Comparison of ENCODE assay signal across 11 cellular contexts in the genomic region with DNA sequence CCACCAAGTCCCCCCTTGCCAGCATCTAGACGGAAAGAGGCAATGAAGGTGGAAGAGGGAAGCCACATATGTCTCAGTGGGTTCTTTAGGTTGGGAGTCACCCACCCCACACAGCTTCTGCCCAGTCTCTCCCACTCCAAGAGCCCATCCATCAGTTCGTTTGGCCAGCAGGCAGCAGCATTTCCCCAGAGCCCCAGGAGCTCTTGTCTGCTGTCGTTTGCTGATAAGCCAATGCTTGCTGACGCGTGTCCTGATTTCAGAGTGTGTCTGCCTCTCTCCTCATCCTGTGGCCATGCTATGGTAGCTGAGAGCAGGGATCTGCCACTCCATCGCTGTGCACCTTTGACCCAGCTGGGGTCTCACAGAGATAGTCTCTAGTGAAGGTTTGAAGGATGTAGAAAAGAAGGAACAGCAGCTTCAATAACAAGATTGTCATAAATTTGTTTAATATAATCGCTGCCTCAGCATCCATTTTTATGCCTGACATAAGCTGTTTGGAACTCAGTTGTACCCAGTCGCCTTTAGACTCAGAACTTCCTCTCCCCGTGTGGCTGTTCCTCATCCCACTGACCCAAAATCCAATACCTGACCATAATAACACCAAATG. TPM values are rescaled to one million over a fixed set of nuclear protein-coding genes. Genes with fewer than 3 reads are reported as not detected.
DNase-seq lines count a peak whose midpoint lies in the region; ATAC-seq and TF ChIP-seq lines count a peak whose summit lies in the region.
"Had no signal": no experiment of that assay in that cellular context is flagged by ENCODE, and none has a peak within 500 bp of the region (broad histone marks: within the 10 kb centered on the region; RNA-seq: fewer than 3 reads in every experiment).

No MANE protein-coding gene starts in this region.

- H3K27me3 ChIP-seq in brain microvascular endothelial cell (replicated peaks) = no peaks in the 10 kb centered on the region

- peak overlapping the region; percentile 98 for H3K27ac Mint-ChIP-seq in activated naive CD4-positive, alpha-beta T cell treated with anti-CD3 and anti-CD28 coated beads, Interleukin-2, amount 50 U/mL, for 24 hours
- peak overlapping the region; percentile 97 for H3K27ac Mint-ChIP-seq in stimulated activated naive CD8-positive, alpha-beta T cell treated with anti-CD3 and anti-CD28 coated beads, Interleukin-15, Interleukin-2, amounts not matched to agents 100 ng/mL and 50 ng/mL, for 24 hours

- H3K36me3 Mint-ChIP-seq in activated naive CD4-positive, alpha-beta T cell treated with anti-CD3 and anti-CD28 coated beads, Interleukin-2, amount 50 U/mL, for 24 hours = peaks cover 6% of the 10 kb centered on the region
- peaks cover 3% of the 10 kb centered on the region for H3K36me3 Mint-ChIP-seq in stimulated activated naive CD8-positive, alpha-beta T cell treated with anti-CD3 and anti-CD28 coated beads, Interleukin-15, Interleukin-2, amounts not matched to agents 100 ng/mL and 50 ng/mL, for 24 hours (ENCODE audit: low read depth)

- no peak for ATAC-seq in mucosa of descending colon
- ATAC-seq: lower lobe of right lung had no signal

- H3K4me3 ChIP-seq in brain microvascular endothelial cell (ENCODE audit: low read depth, low read length) (no peak overlapping the region), mucosa of descending colon (no peak overlapping the region)
- H3K4me3 ChIP-seq: lower lobe of right lung, SK-N-MC had no signal

- no peak for DNase-seq in activated naive CD4-positive, alpha-beta T cell (lab: John Stamatoyannopoulos, UW)
- DNase-seq in brain microvascular endothelial cell = no peak
- DNase-seq in HuH-7 (ENCODE audit: low spot score) = no peak
- no peak for DNase-seq in nucleus accumbens (lab: John Stamatoyannopoulos, UW)
- DNase-seq in mucosa of descending colon = no peak
- DNase-seq: lower lobe of right lung, NCI-H1417 treated with DMSO at 0.1 percent for 48 hours had no signal

- H3K4me1 Mint-ChIP-seq in activated naive CD4-positive, alpha-beta T cell treated with anti-CD3 and anti-CD28 coated beads, Interleukin-2, amount 50 U/mL, for 24 hours = peaks cover 96% of the 10 kb centered on the region
- peaks cover 96% of the 10 kb centered on the region for H3K4me1 Mint-ChIP-seq in stimulated activated naive CD8-positive, alpha-beta T cell treated with anti-CD3 and anti-CD28 coated beads, Interleukin-15, Interleukin-2, amounts not matched to agents 100 ng/mL and 50 ng/mL, for 24 hours (ENCODE audit: low read depth)

- H3K27ac ChIP-seq in KOPT-K1 (ENCODE audit: low read depth, low read length, poor library complexity, severe bottlenecking) = peak overlapping the region; percentile 98
- H3K27ac ChIP-seq in brain microvascular endothelial cell = no peak overlapping the region
- H3K27ac ChIP-seq: lower lobe of right lung, SK-N-MC had no signal

- peaks cover 19% of the 10 kb centered on the region for H3K9me3 Mint-ChIP-seq in activated naive CD4-positive, alpha-beta T cell treated with anti-CD3 and anti-CD28 coated beads, Interleukin-2, amount 50 U/mL, for 24 hours
- peaks cover 5% of the 10 kb centered on the region for H3K9me3 Mint-ChIP-seq in stimulated activated naive CD8-positive, alpha-beta T cell treated with anti-CD3 and anti-CD28 coated beads, Interleukin-15, Interleukin-2, amounts not matched to agents 100 ng/mL and 50 ng/mL, for 24 hours

- TF ChIP-seq CTCF in brain microvascular endothelial cell (IDR thresholded peaks at IDR 0.05; ENCODE audit: low read depth, low read length, missing control alignments) (peak; percentile 7), mucosa of descending colon (IDR thresholded peaks at IDR 0.05) (no peak)

- H3K36me3 ChIP-seq in KOPT-K1 (ENCODE audit: insufficient read depth, low read length) (no peaks in the 10 kb centered on the region), brain microvascular endothelial cell (replicated peaks) (no peaks in the 10 kb centered on the region), mucosa of descending colon (ENCODE audit: low read depth) (no peaks in the 10 kb centered on the region)
- H3K36me3 ChIP-seq: lower lobe of right lung had no signal

- in situ Hi-C loops in brain microvascular endothelial cell (cut with HindIII; ENCODE audit: low pct_ligation_motif_present, low sequenced_read_pairs) = no loop called here

- H3K4me1 ChIP-seq in mucosa of descending colon (ENCODE audit: low read depth) = no peaks in the 10 kb centered on the region
- H3K4me1 ChIP-seq: lower lobe of right lung had no signal

- intact Hi-C loops in mucosa of descending colon (cut with DNase I, micrococcal nuclease) = no loop called here

- peak overlapping the region; percentile 70 for H3K4me3 Mint-ChIP-seq in activated naive CD4-positive, alpha-beta T cell treated with anti-CD3 and anti-CD28 coated beads, Interleukin-2, amount 50 U/mL, for 24 hours
- peak overlapping the region; percentile 49 for H3K4me3 Mint-ChIP-seq in stimulated activated naive CD8-positive, alpha-beta T cell treated with anti-CD3 and anti-CD28 coated beads, Interleukin-15, Interleukin-2, amounts not matched to agents 100 ng/mL and 50 ng/mL, for 24 hours

- no peaks in the 10 kb centered on the region for H3K27me3 Mint-ChIP-seq in activated naive CD4-positive, alpha-beta T cell treated with anti-CD3 and anti-CD28 coated beads, Interleukin-2, amount 50 U/mL, for 24 hours
- no peaks in the 10 kb centered on the region for H3K27me3 Mint-ChIP-seq in stimulated activated naive CD8-positive, alpha-beta T cell treated with anti-CD3 and anti-CD28 coated beads, Interleukin-15, Interleukin-2, amounts not matched to agents 100 ng/mL and 50 ng/mL, for 24 hours

- H3K9me3 ChIP-seq in KOPT-K1 (ENCODE audit: insufficient read depth, low read length, poor library complexity, severe bottlenecking) (no peaks in the 10 kb centered on the region), mucosa of descending colon (no peaks in the 10 kb centered on the region)
- H3K9me3 ChIP-seq: lower lobe of right lung had no signal

RNA-seq across cellular contexts. Expression of a gene that starts 39.4 kb away (rescaled TPM):
- 1 to 10 TPM in 1 of 3 donors, under 1 TPM in 2; 0.14 to 3.2 (median 0.41) TPM for total RNA-seq in mucosa of descending colon
